In the genomic region with DNA sequence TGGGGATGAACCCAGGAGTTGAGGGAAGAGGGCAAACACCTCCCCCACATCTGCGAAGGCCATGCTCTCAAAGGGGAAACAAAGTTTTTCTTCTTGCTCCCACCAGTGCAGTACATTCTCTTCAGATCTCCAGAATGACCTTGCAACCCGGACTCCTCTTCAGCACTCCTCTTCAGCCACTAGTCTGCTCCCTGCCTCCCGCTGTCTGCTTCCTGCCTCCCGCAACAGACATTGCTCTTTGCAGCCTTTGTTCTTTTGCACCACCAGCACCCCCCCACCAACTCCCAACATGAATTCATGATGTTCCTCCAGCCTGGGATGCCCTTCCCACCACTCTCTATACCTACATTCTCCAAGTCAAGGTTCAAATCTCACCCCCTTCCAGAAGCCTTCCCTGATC, we compare ENCODE assay signal across 1 cellular context.
TF ChIP-seq lines count a peak whose summit lies in the region.

No MANE protein-coding gene starts in this region.

TF ChIP-seq in K562, 482 proteins besides CTCF, POLR2A, EP300 and RAD21:
- TF ChIP-seq RCOR1 (IDR thresholded peaks at IDR 0.05; ENCODE audit: borderline replicate concordance in 1 of 2, low read depth in 2 of 2, low read length in 2 of 2) (no peak), ZC3H8 (IDR thresholded peaks at IDR 0.05) (no peak), LEF1 (IDR thresholded peaks at IDR 0.05) (0 out of 2 replicates have a peak, but pooled peaks have one; percentile 24), RUNX1 (IDR thresholded peaks at IDR 0.05; ENCODE audit: low read depth) (no peak), ZKSCAN3 (CRISPR knock-in tag; IDR thresholded peaks at IDR 0.05) (no peak), SMARCA5 (IDR thresholded peaks at IDR 0.05) (no peak)
TF ChIP-seq in K562: peak in this region for 1.
